Comparison of ENCODE assay signal across 8 cellular contexts in genomic region chr7:123557631-123558505, GRCh38. TPM values are rescaled to one million over a fixed set of nuclear protein-coding genes. Genes with fewer than 3 reads are reported as not detected.
DNase-seq lines count a peak whose midpoint lies in the region; ATAC-seq and TF ChIP-seq lines count a peak whose summit lies in the region.

TSS of gene NDUFA5 (minus strand) at chr7:123557818. CDS start at chr7:123557795, 23 bp downstream.

- no peaks in the 10 kb centered on the region for H3K27me3 ChIP-seq in mononuclear cell (ENCODE audit: insufficient read depth, low read length)

- peak within 1 kb of the TSS; percentile 87 for H3K4me3 ChIP-seq in mononuclear cell (ENCODE audit: low read length)

- peak; percentile 97 for ATAC-seq in GM21619 (IDR thresholded peaks at IDR 0.05; ENCODE audit: unreplicated experiment)

- DNase-seq in DMS153 treated with DMSO at 0.1 percent for 48 hours (lab: John Stamatoyannopoulos, UW; ENCODE audit: unreplicated experiment) (peak; percentile 98), OCI-M2 (lab: John Stamatoyannopoulos, UW; ENCODE audit: unreplicated experiment) (peak; percentile 98), activated T-cell treated with anti-CD3 and anti-CD28 coated beads for 4 hours (peak; percentile 98), epithelial cell of prostate (ENCODE audit: low read depth, low spot score) (peak; percentile 90)
- peak; percentile 80 to 95 for DNase-seq in stimulated activated CD8-positive, alpha-beta memory T cell treated with anti-CD3 and anti-CD28 coated beads, Interleukin-4, amount 100 ng/mL, for 1 hour (ENCODE audit: low read depth in 2 of 2, low spot score in 1 of 2)

- H3K27ac ChIP-seq in epithelial cell of prostate: peak within 1 kb of the TSS; percentile 28

- TF ChIP-seq RAD21 in Ishikawa (IDR thresholded peaks at IDR 0.05; ENCODE audit: low read depth): no peak

- no peak for TF ChIP-seq EP300 in Ishikawa (IDR thresholded peaks at IDR 0.05; ENCODE audit: borderline replicate concordance)

- H3K9me3 ChIP-seq in mononuclear cell (ENCODE audit: low read depth, low read length): no peaks in the 10 kb centered on the region

- peaks cover 17% of the 10 kb centered on the region for H3K4me1 ChIP-seq in mononuclear cell (ENCODE audit: insufficient read depth, low read length)

TF ChIP-seq in Ishikawa, 13 proteins besides CTCF, POLR2A, EP300 and RAD21:
- TF ChIP-seq, protein P1, sequence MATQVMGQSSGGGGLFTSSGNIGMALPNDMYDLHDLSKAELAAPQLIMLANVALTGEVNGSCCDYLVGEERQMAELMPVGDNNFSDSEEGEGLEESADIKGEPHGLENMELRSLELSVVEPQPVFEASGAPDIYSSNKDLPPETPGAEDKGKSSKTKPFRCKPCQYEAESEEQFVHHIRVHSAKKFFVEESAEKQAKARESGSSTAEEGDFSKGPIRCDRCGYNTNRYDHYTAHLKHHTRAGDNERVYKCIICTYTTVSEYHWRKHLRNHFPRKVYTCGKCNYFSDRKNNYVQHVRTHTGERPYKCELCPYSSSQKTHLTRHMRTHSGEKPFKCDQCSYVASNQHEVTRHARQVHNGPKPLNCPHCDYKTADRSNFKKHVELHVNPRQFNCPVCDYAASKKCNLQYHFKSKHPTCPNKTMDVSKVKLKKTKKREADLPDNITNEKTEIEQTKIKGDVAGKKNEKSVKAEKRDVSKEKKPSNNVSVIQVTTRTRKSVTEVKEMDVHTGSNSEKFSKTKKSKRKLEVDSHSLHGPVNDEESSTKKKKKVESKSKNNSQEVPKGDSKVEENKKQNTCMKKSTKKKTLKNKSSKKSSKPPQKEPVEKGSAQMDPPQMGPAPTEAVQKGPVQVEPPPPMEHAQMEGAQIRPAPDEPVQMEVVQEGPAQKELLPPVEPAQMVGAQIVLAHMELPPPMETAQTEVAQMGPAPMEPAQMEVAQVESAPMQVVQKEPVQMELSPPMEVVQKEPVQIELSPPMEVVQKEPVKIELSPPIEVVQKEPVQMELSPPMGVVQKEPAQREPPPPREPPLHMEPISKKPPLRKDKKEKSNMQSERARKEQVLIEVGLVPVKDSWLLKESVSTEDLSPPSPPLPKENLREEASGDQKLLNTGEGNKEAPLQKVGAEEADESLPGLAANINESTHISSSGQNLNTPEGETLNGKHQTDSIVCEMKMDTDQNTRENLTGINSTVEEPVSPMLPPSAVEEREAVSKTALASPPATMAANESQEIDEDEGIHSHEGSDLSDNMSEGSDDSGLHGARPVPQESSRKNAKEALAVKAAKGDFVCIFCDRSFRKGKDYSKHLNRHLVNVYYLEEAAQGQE (IDR thresholded peaks at IDR 0.05; ENCODE audit: low read depth): no peak
- TF ChIP-seq EGR1 (IDR thresholded peaks at IDR 0.05) (peak; percentile 10; the same call in 1 of the 2 replicates), CREB1 (IDR thresholded peaks at IDR 0.05; ENCODE audit: low read depth) (peak; percentile 81), YY1 (IDR thresholded peaks at IDR 0.05; ENCODE audit: low read depth) (peak; percentile 97), TEAD4 (IDR thresholded peaks at IDR 0.05) (no peak), TCF12 (IDR thresholded peaks at IDR 0.05; ENCODE audit: low read depth) (no peak), TAF1 (IDR thresholded peaks at IDR 0.05; ENCODE audit: low read depth) (peak; percentile 84)
- TF ChIP-seq, protein P2, sequence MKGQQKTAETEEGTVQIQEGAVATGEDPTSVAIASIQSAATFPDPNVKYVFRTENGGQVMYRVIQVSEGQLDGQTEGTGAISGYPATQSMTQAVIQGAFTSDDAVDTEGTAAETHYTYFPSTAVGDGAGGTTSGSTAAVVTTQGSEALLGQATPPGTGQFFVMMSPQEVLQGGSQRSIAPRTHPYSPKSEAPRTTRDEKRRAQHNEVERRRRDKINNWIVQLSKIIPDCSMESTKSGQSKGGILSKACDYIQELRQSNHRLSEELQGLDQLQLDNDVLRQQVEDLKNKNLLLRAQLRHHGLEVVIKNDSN (IDR thresholded peaks at IDR 0.05): 0 out of 2 replicates have a peak, but pooled peaks have one; percentile 4
TF ChIP-seq in Ishikawa: peak in this region for 5.

RNA-seq across cellular contexts. Expression of gene NDUFA5, which starts in this region (rescaled TPM):
- total RNA-seq in mononuclear cell: 53.7 TPM

Comparison
In these comparisons a context has a peak if more than half of its experiments do, and no peak if none do; other contexts are left out.
1. Peak in every context shown above with its lines: DNase-seq, ATAC-seq, H3K4me3 ChIP-seq and H3K27ac ChIP-seq.